8 cellular contexts compared by ENCODE assay signal in genomic region chr11:44096360-44097188, GRCh38. TPM values are rescaled to one million over a fixed set of nuclear protein-coding genes. Genes with fewer than 3 reads are reported as not detected.
DNase-seq lines count a peak whose midpoint lies in the region; ATAC-seq and TF ChIP-seq lines count a peak whose summit lies in the region.

No MANE protein-coding gene starts in this region.

- no peaks in the 10 kb centered on the region for H3K9me3 ChIP-seq in neural cell (ENCODE audit: low read length)

- peak overlapping the region; percentile 88 for H3K4me3 ChIP-seq in epithelial cell of proximal tubule (ENCODE audit: low read depth, low read length)
- H3K4me3 ChIP-seq in neural cell (ENCODE audit: low read length) = peak overlapping the region; percentile 92

- no peaks in the 10 kb centered on the region for H3K9me2 ChIP-seq in neural cell (ENCODE audit: insufficient read depth, low read length)

- POLR2A ChIA-PET in RWPE1 (lab: Yijun Ruan, JAX; ENCODE audit: low non-redundant PET) = no interaction called here

- H2AFZ ChIP-seq in neural cell (ENCODE audit: low read depth, low read length) = peak overlapping the region; percentile 58

- H3K27me3 ChIP-seq in neural cell (ENCODE audit: insufficient read depth, low read depth, low read length) = no peaks in the 10 kb centered on the region

- no peak for TF ChIP-seq RAD21 in neural cell (conservative IDR thresholded peaks at IDR 0.05)

- no peak for DNase-seq in activated naive CD4-positive, alpha-beta T cell treated with anti-CD3 and anti-CD28 coated beads, Interleukin-2, amount 10 ng/mL, durations not matched to agents 7 days and 5 days
- DNase-seq in activated naive CD4-positive, alpha-beta T cell (lab: John Stamatoyannopoulos, UW) = no peak
- peak; percentile 84 for DNase-seq in RWPE1 (ENCODE audit: low spot score)
- DNase-seq in epithelial cell of proximal tubule (ENCODE audit: low read depth) = no peak
- no peak for DNase-seq in medulla oblongata (ENCODE audit: extremely low spot score)
- no peak for DNase-seq in AG08396 (ENCODE audit: low spot score)

- H3K4me3 Mint-ChIP-seq in activated naive CD4-positive, alpha-beta T cell treated with anti-CD3 and anti-CD28 coated beads, Interleukin-2, amount 10 ng/mL, durations not matched to agents 7 days and 5 days = peak overlapping the region; percentile 85

- CTCF ChIA-PET in activated naive CD4-positive, alpha-beta T cell treated with anti-CD3 and anti-CD28 coated beads, Interleukin-2, amount 10 ng/mL, durations not matched to agents 7 days and 5 days (lab: Charles Lee) = interaction anchor here (1.0 to 1.1 kb wide), 2 partner anchors 11 to 37 kb away, joined by 3 read pairs; no protein-coding TSS in a partner anchor
- CTCF ChIA-PET in RWPE1 (lab: Yijun Ruan, JAX) = no interaction called here

- peaks cover 29% of the 10 kb centered on the region for H3K4me1 Mint-ChIP-seq in activated naive CD4-positive, alpha-beta T cell treated with anti-CD3 and anti-CD28 coated beads, Interleukin-2, amount 10 ng/mL, durations not matched to agents 7 days and 5 days

- H3K27ac ChIP-seq in RWPE1 (peak overlapping the region; percentile 79), neural cell (ENCODE audit: low read length) (peak overlapping the region; percentile 66)

- H3K9ac ChIP-seq in neural cell (ENCODE audit: low read length) = peak overlapping the region; percentile 88

- H3K36me3 Mint-ChIP-seq in activated naive CD4-positive, alpha-beta T cell treated with anti-CD3 and anti-CD28 coated beads, Interleukin-2, amount 10 ng/mL, durations not matched to agents 7 days and 5 days = peaks cover 5% of the 10 kb centered on the region

- H3F3A ChIP-seq in neural cell (ENCODE audit: insufficient read depth, low read length, poor library complexity, severe bottlenecking) = no peaks in the 10 kb centered on the region

- H3K4me2 ChIP-seq in neural cell (ENCODE audit: low read length) = peak overlapping the region; percentile 96

- no peak for TF ChIP-seq EP300 in neural cell (conservative IDR thresholded peaks at IDR 0.05; ENCODE audit: poor library complexity, severe bottlenecking)

- H3K27ac Mint-ChIP-seq in activated naive CD4-positive, alpha-beta T cell treated with anti-CD3 and anti-CD28 coated beads, Interleukin-2, amount 10 ng/mL, durations not matched to agents 7 days and 5 days = no peak overlapping the region

- TF ChIP-seq CTCF in RWPE1 (conservative IDR thresholded peaks at IDR 0.05; ENCODE audit: low read depth) = no peak
- no peak for TF ChIP-seq CTCF in epithelial cell of proximal tubule (conservative IDR thresholded peaks at IDR 0.05; ENCODE audit: low read depth, low read length)
- no peak for TF ChIP-seq CTCF in neural cell (IDR thresholded peaks at IDR 0.05; ENCODE audit: poor library complexity, severe bottlenecking)

- no peaks in the 10 kb centered on the region for H4K20me1 ChIP-seq in neural cell (ENCODE audit: insufficient read depth)

- H3K79me2 ChIP-seq in neural cell (replicated peaks; ENCODE audit: insufficient read depth, low read length) = peaks cover 37% of the 10 kb centered on the region

- no peak for ATAC-seq in GM18861 (IDR thresholded peaks at IDR 0.05; ENCODE audit: unreplicated experiment)

- H3K27me3 Mint-ChIP-seq in activated naive CD4-positive, alpha-beta T cell treated with anti-CD3 and anti-CD28 coated beads, Interleukin-2, amount 10 ng/mL, durations not matched to agents 7 days and 5 days = no peaks in the 10 kb centered on the region

- no peaks in the 10 kb centered on the region for H3K36me3 ChIP-seq in neural cell (ENCODE audit: insufficient read depth, low read length)

- H3K9me3 Mint-ChIP-seq in activated naive CD4-positive, alpha-beta T cell treated with anti-CD3 and anti-CD28 coated beads, Interleukin-2, amount 10 ng/mL, durations not matched to agents 7 days and 5 days = no peaks in the 10 kb centered on the region

TF ChIP-seq in neural cell, 6 proteins besides CTCF, POLR2A, EP300 and RAD21:
- TF ChIP-seq SMC3 (conservative IDR thresholded peaks at IDR 0.05; ENCODE audit: poor library complexity) (no peak), MXI1 (conservative IDR thresholded peaks at IDR 0.05; ENCODE audit: poor library complexity, severe bottlenecking) (no peak)

RNA-seq across cellular contexts. Expression of gene EXT2, which starts 1.1 kb away (rescaled TPM):
- total RNA-seq in epithelial cell of proximal tubule = 124 and 140 TPM in 2 replicates
- 77.5 and 82.6 TPM in 2 replicates for polyA plus RNA-seq in neural cell
- polyA minus RNA-seq in neural cell = 125 and 132 TPM in 2 replicates

RNA-seq across cellular contexts. Expression of gene ACCS, which starts 30.5 kb away (rescaled TPM):
- total RNA-seq in epithelial cell of proximal tubule = 3.8 and 5.1 TPM in 2 replicates
- polyA plus RNA-seq in neural cell = not detected in 2 replicates
- not detected in 2 replicates for polyA minus RNA-seq in neural cell

RNA-seq across cellular contexts. Expression of gene ACCSL, which starts 48.8 kb away (rescaled TPM):
- not detected in 2 replicates for total RNA-seq in epithelial cell of proximal tubule
- 0.46 TPM in 1 of 2 replicates, not detected in the other for polyA plus RNA-seq in neural cell
- polyA minus RNA-seq in neural cell = not detected in 2 replicates
